In genomic region chr18:22935431-22935830, GRCh38 we compare ENCODE assay signal across 14 cellular contexts. TPM values are rescaled to one million over a fixed set of nuclear protein-coding genes. Genes with fewer than 3 reads are reported as not detected.
DNase-seq lines count a peak whose midpoint lies in the region; ATAC-seq, FAIRE-seq and TF ChIP-seq lines count a peak whose summit lies in the region.
"Had no signal": no experiment of that assay in that cellular context is flagged by ENCODE, and none has a peak within 500 bp of the region (broad histone marks: within the 10 kb centered on the region; RNA-seq: fewer than 3 reads in every experiment).

No MANE protein-coding gene starts in this region.

- H3K36me3 ChIP-seq in KOPT-K1 (ENCODE audit: insufficient read depth, low read length), result peaks cover 44% of the 10 kb centered on the region
- H3K36me3 ChIP-seq in tibial artery, result peaks cover 0 to 7% (median 0%) of the 10 kb centered on the region in 3 donors
- H3K36me3 ChIP-seq: ascending aorta had no signal

- no peak overlapping the region for H3K27ac Mint-ChIP-seq in activated CD4-positive, alpha-beta T cell treated with anti-CD3 and anti-CD28 coated beads for 36 hours
- no peak overlapping the region for H3K27ac Mint-ChIP-seq in activated CD8-positive, alpha-beta T cell treated with anti-CD3 and anti-CD28 coated beads, Interleukin-2, amount 10 ng/mL, durations not matched to agents 7 days and 5 days
- no peak overlapping the region for H3K27ac Mint-ChIP-seq in natural killer cell
- H3K27ac Mint-ChIP-seq: effector memory CD8-positive, alpha-beta T cell; progenitor cell of endocrine pancreas; stimulated activated memory B cell treated with anti-CD40 and anti-IgM and Interleukin-4, amounts not matched to agents 10 μg/mL and 1 μg/mL and 100 μg/mL, for 72 hours had no signal

- FAIRE-seq in RCC 7860 (lab: Jason Lieb, UNC), result no peak

- POLR2A ChIA-PET in activated CD4-positive, alpha-beta T cell treated with anti-CD3 and anti-CD28 coated beads for 36 hours (lab: Charles Lee), result interaction anchor here (0.6 to 1.1 kb wide), 2 partner anchors 40 to 43 kb away, joined by 3 to 8 read pairs; no protein-coding TSS in a partner anchor
- POLR2A ChIA-PET in activated CD8-positive, alpha-beta T cell treated with anti-CD3 and anti-CD28 coated beads, Interleukin-2, amount 10 ng/mL, durations not matched to agents 7 days and 5 days (lab: Charles Lee), result interaction anchor here (0.6 kb wide), 1 partner anchor 27 kb away, joined by 3 read pairs; no protein-coding TSS in a partner anchor

- no peaks in the 10 kb centered on the region for H3K27me3 ChIP-seq in tibial artery
- H3K27me3 ChIP-seq: ascending aorta had no signal

- H3K4me3 ChIP-seq in tibial artery, result no peak overlapping the region
- H3K4me3 ChIP-seq: ascending aorta, lung had no signal

- DNase-seq in activated CD4-positive, alpha-beta T cell treated with anti-CD3 and anti-CD28 coated beads for 36 hours, result no peak
- no peak for DNase-seq in activated CD4-positive, alpha-beta T cell treated with anti-CD3 and anti-CD28 coated beads for 48 hours
- DNase-seq in activated CD8-positive, alpha-beta T cell treated with anti-CD3 and anti-CD28 coated beads, Interleukin-2, amount 10 ng/mL, durations not matched to agents 7 days and 5 days, result no peak
- no peak for DNase-seq in natural killer cell
- no peak for DNase-seq in tibial artery
- DNase-seq in RCC 7860 (ENCODE audit: low spot score), result no peak
- no peak for DNase-seq in mucosa of gallbladder (ENCODE audit: low spot score)
- DNase-seq: effector memory CD8-positive, alpha-beta T cell; NCI-H1436 treated with DMSO at 0.1 percent for 48 hours had no signal

- TF ChIP-seq CTCF in natural killer cell (IDR thresholded peaks at IDR 0.05), result no peak
- no peak for TF ChIP-seq CTCF in tibial artery (IDR thresholded peaks at IDR 0.05)

- peaks cover 0 to 7% (median 3%) of the 10 kb centered on the region in 4 donors for H3K4me1 ChIP-seq in tibial artery

- no peak for ATAC-seq in activated CD4-positive, alpha-beta T cell treated with anti-CD3 and anti-CD28 coated beads for 36 hours
- no peak for ATAC-seq in activated CD8-positive, alpha-beta T cell treated with anti-CD3 and anti-CD28 coated beads, Interleukin-2, amount 10 ng/mL, durations not matched to agents 7 days and 5 days
- no peak for ATAC-seq in natural killer cell
- ATAC-seq: effector memory CD8-positive, alpha-beta T cell; stimulated activated memory B cell treated with anti-CD40 and anti-IgM and Interleukin-4, amounts not matched to agents 10 μg/mL and 1 μg/mL and 100 μg/mL, for 72 hours had no signal

- intact Hi-C loops in activated CD4-positive, alpha-beta T cell treated with anti-CD3 and anti-CD28 coated beads for 36 hours (cut with DNase I, micrococcal nuclease), result loop anchor here in 1 of 2 experiments (2.0 kb wide), 1 partner anchor 567 kb away; the partner anchor contains the start of gene RMC1
- intact Hi-C loops in natural killer cell (cut with micrococcal nuclease) (loop anchor here (10.0 kb wide), 1 partner anchor 1331 kb away; the partner anchor contains the start of gene ESCO1), tibial artery (cut with DNase I; ENCODE audit: low total_unique reads) (loop anchor here (10.0 kb wide), 1 partner anchor 479 kb away; no protein-coding TSS in a partner anchor)

- no peaks in the 10 kb centered on the region for H3K27me3 Mint-ChIP-seq in activated CD4-positive, alpha-beta T cell treated with anti-CD3 and anti-CD28 coated beads for 36 hours
- H3K27me3 Mint-ChIP-seq in activated CD8-positive, alpha-beta T cell treated with anti-CD3 and anti-CD28 coated beads, Interleukin-2, amount 10 ng/mL, durations not matched to agents 7 days and 5 days (ENCODE audit: low read depth), result peaks cover 3% of the 10 kb centered on the region
- H3K27me3 Mint-ChIP-seq in natural killer cell (ENCODE audit: low read depth in 2 of 2), result no peaks in the 10 kb centered on the region
- H3K27me3 Mint-ChIP-seq: effector memory CD8-positive, alpha-beta T cell; progenitor cell of endocrine pancreas; stimulated activated memory B cell treated with anti-CD40 and anti-IgM and Interleukin-4, amounts not matched to agents 10 μg/mL and 1 μg/mL and 100 μg/mL, for 72 hours had no signal

- H3K4me3 Mint-ChIP-seq in activated CD4-positive, alpha-beta T cell treated with anti-CD3 and anti-CD28 coated beads for 36 hours, result peak overlapping the region; percentile 54
- peak overlapping the region; percentile 57 for H3K4me3 Mint-ChIP-seq in activated CD8-positive, alpha-beta T cell treated with anti-CD3 and anti-CD28 coated beads, Interleukin-2, amount 10 ng/mL, durations not matched to agents 7 days and 5 days
- peak overlapping the region; percentile 21 for H3K4me3 Mint-ChIP-seq in natural killer cell
- H3K4me3 Mint-ChIP-seq: stimulated activated memory B cell treated with anti-CD40 and anti-IgM and Interleukin-4, amounts not matched to agents 10 μg/mL and 1 μg/mL and 100 μg/mL, for 72 hours had no signal

- no peaks in the 10 kb centered on the region for H3K9me3 ChIP-seq in KOPT-K1 (ENCODE audit: insufficient read depth, low read length, poor library complexity, severe bottlenecking)
- H3K9me3 ChIP-seq in tibial artery, result no peaks in the 10 kb centered on the region
- H3K9me3 ChIP-seq: ascending aorta had no signal

- CTCF ChIA-PET in activated CD4-positive, alpha-beta T cell treated with anti-CD3 and anti-CD28 coated beads for 36 hours (lab: Charles Lee), result interaction anchor here (1.1 to 1.3 kb wide), 2 partner anchors 42 to 66 kb away, joined by 3 to 8 read pairs; no protein-coding TSS in a partner anchor
- CTCF ChIA-PET in activated CD8-positive, alpha-beta T cell treated with anti-CD3 and anti-CD28 coated beads, Interleukin-2, amount 10 ng/mL, durations not matched to agents 7 days and 5 days (lab: Charles Lee), result interaction anchor here (0.9 to 2.7 kb wide), 3 partner anchors 11 to 476 kb away, joined by 3 to 9 read pairs (median 4); no protein-coding TSS in a partner anchor

- H3K4me1 Mint-ChIP-seq in activated CD4-positive, alpha-beta T cell treated with anti-CD3 and anti-CD28 coated beads for 36 hours, result peaks cover 17% of the 10 kb centered on the region
- peaks cover 51% of the 10 kb centered on the region for H3K4me1 Mint-ChIP-seq in activated CD8-positive, alpha-beta T cell treated with anti-CD3 and anti-CD28 coated beads, Interleukin-2, amount 10 ng/mL, durations not matched to agents 7 days and 5 days (ENCODE audit: low read depth)
- H3K4me1 Mint-ChIP-seq in natural killer cell, result peaks cover 14 to 20% of the 10 kb centered on the region in 2 donors

- H3K27ac ChIP-seq in KOPT-K1 (ENCODE audit: low read depth, low read length, poor library complexity, severe bottlenecking) (peak overlapping the region; percentile 17), tibial artery (no peak overlapping the region)
- H3K27ac ChIP-seq: ascending aorta had no signal

- H3K36me3 Mint-ChIP-seq in activated CD4-positive, alpha-beta T cell treated with anti-CD3 and anti-CD28 coated beads for 36 hours (ENCODE audit: low read depth), result peaks cover 41% of the 10 kb centered on the region
- H3K36me3 Mint-ChIP-seq in activated CD8-positive, alpha-beta T cell treated with anti-CD3 and anti-CD28 coated beads, Interleukin-2, amount 10 ng/mL, durations not matched to agents 7 days and 5 days (ENCODE audit: low read depth), result peaks cover 47% of the 10 kb centered on the region
- no peaks in the 10 kb centered on the region for H3K36me3 Mint-ChIP-seq in natural killer cell

- no peaks in the 10 kb centered on the region for H3K9me3 Mint-ChIP-seq in activated CD4-positive, alpha-beta T cell treated with anti-CD3 and anti-CD28 coated beads for 36 hours (ENCODE audit: low read depth)
- no peaks in the 10 kb centered on the region for H3K9me3 Mint-ChIP-seq in activated CD8-positive, alpha-beta T cell treated with anti-CD3 and anti-CD28 coated beads, Interleukin-2, amount 10 ng/mL, durations not matched to agents 7 days and 5 days (ENCODE audit: insufficient read depth)
- H3K9me3 Mint-ChIP-seq in natural killer cell, result no peaks in the 10 kb centered on the region
- H3K9me3 Mint-ChIP-seq: effector memory CD8-positive, alpha-beta T cell; stimulated activated memory B cell treated with anti-CD40 and anti-IgM and Interleukin-4, amounts not matched to agents 10 μg/mL and 1 μg/mL and 100 μg/mL, for 72 hours had no signal

RNA-seq across cellular contexts. Expression of gene RBBP8, which starts 2.3 kb away (rescaled TPM):
- 100 to 1,000 TPM in 1 of 2 experiments, 10 to 100 TPM in 1; 74.3 to 101 TPM for total RNA-seq in activated CD4-positive, alpha-beta T cell treated with anti-CD3 and anti-CD28 coated beads for 36 hours
- 10 to 100 TPM; 72.1 to 74.8 TPM for total RNA-seq in activated CD8-positive, alpha-beta T cell treated with anti-CD3 and anti-CD28 coated beads, Interleukin-2, amount 10 ng/mL, durations not matched to agents 7 days and 5 days
- total RNA-seq in natural killer cell (10 to 100 TPM; 11.6 to 18.7 (median 12.1) TPM), mucosa of gallbladder (30.5 TPM)
